Comparison of ENCODE assay signal across 2 cellular contexts in the genomic region with DNA sequence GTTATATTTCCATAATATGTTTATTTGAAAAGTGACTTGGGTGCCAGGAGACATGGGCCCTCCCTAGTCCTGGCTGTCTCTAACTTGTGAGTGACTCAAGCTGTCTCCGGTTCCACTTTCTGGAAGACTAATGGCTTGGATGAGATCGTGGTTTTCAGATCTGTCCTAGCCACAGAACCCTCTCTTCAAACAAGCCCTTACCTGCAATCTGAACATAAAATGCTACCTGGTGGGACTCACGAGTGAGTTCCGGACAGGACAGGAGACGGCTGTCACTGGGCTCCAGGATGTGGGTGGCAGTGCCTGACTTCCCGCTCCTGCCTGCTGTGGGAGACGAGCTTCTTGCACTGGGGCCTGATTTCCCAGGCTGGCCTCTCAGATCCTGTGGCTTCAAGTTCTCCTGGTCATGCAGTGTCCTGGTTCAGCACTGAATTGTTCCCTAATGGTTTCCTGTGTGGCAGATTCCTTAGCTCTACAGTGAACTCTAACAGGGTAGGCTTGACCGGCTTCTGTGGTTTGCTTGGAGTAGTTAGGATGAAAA.
TF ChIP-seq lines count a peak whose summit lies in the region.

No MANE protein-coding gene starts in this region.

TF ChIP-seq in liver, 16 proteins besides CTCF, POLR2A, EP300 and RAD21:
- TF ChIP-seq MAX (IDR thresholded peaks at IDR 0.05) (no peak), YY1 (IDR thresholded peaks at IDR 0.05) (no peak), SP1 (IDR thresholded peaks at IDR 0.05) (peak; percentile 14)

TF ChIP-seq in HepG2, 621 proteins besides CTCF, POLR2A, EP300 and RAD21:
- TF ChIP-seq NR2C2 (CRISPR knock-in tag; IDR thresholded peaks at IDR 0.05; ENCODE audit: borderline replicate concordance) (no peak), ZFP90 (CRISPR knock-in tag; IDR thresholded peaks at IDR 0.05; ENCODE audit: borderline replicate concordance) (no peak), SNAPC2 (CRISPR knock-in tag; IDR thresholded peaks at IDR 0.05) (no peak), TP53 (CRISPR knock-in tag; conservative IDR thresholded peaks at IDR 0.05) (no peak), NFAT5 (CRISPR knock-in tag; IDR thresholded peaks at IDR 0.05) (no peak), ONECUT2 (CRISPR knock-in tag; IDR thresholded peaks at IDR 0.05) (no peak), KDM6A (CRISPR knock-in tag; IDR thresholded peaks at IDR 0.05; ENCODE audit: low read depth) (no peak), RBAK (CRISPR knock-in tag; IDR thresholded peaks at IDR 0.05) (no peak)
- TF ChIP-seq, protein P1, sequence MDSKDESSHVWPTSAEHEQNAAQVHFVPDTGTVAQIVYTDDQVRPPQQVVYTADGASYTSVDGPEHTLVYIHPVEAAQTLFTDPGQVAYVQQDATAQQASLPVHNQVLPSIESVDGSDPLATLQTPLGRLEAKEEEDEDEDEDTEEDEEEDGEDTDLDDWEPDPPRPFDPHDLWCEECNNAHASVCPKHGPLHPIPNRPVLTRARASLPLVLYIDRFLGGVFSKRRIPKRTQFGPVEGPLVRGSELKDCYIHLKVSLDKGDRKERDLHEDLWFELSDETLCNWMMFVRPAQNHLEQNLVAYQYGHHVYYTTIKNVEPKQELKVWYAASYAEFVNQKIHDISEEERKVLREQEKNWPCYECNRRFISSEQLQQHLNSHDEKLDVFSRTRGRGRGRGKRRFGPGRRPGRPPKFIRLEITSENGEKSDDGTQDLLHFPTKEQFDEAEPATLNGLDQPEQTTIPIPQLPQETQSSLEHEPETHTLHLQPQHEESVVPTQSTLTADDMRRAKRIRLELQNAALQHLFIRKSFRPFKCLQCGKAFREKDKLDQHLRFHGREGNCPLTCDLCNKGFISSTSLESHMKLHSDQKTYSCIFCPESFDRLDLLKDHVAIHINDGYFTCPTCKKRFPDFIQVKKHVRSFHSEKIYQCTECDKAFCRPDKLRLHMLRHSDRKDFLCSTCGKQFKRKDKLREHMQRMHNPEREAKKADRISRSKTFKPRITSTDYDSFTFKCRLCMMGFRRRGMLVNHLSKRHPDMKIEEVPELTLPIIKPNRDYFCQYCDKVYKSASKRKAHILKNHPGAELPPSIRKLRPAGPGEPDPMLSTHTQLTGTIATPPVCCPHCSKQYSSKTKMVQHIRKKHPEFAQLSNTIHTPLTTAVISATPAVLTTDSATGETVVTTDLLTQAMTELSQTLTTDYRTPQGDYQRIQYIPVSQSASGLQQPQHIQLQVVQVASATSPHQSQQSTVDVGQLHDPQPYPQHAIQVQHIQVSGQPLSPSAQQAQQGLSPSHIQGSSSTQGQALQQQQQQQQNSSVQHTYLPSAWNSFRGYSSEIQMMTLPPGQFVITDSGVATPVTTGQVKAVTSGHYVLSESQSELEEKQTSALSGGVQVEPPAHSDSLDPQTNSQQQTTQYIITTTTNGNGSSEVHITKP (CRISPR knock-in tag; IDR thresholded peaks at IDR 0.05; ENCODE audit: low read depth): no peak
- TF ChIP-seq, protein P2, sequence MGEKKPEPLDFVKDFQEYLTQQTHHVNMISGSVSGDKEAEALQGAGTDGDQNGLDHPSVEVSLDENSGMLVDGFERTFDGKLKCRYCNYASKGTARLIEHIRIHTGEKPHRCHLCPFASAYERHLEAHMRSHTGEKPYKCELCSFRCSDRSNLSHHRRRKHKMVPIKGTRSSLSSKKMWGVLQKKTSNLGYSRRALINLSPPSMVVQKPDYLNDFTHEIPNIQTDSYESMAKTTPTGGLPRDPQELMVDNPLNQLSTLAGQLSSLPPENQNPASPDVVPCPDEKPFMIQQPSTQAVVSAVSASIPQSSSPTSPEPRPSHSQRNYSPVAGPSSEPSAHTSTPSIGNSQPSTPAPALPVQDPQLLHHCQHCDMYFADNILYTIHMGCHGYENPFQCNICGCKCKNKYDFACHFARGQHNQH (CRISPR knock-in tag; IDR thresholded peaks at IDR 0.05): no peak
- TF ChIP-seq, protein P3, sequence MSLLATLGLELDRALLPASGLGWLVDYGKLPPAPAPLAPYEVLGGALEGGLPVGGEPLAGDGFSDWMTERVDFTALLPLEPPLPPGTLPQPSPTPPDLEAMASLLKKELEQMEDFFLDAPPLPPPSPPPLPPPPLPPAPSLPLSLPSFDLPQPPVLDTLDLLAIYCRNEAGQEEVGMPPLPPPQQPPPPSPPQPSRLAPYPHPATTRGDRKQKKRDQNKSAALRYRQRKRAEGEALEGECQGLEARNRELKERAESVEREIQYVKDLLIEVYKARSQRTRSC (CRISPR knock-in tag; IDR thresholded peaks at IDR 0.05; ENCODE audit: low read depth): no peak
